In genomic region chr14:69475194-69475818, GRCh38 we compare ENCODE assay signal across 8 cellular contexts. TPM values are rescaled to one million over a fixed set of nuclear protein-coding genes. Genes with fewer than 3 reads are reported as not detected.
DNase-seq lines count a peak whose midpoint lies in the region; ATAC-seq, FAIRE-seq and TF ChIP-seq lines count a peak whose summit lies in the region.

No MANE protein-coding gene starts in this region.

- DNase-seq in AG09319 (ENCODE audit: extremely low read depth, low read depth) (no peak), GM12891 (ENCODE audit: insufficient read length, low spot score) (no peak), NCI-H510A treated with DMSO at 0.1 percent for 48 hours (lab: John Stamatoyannopoulos, UW) (peak; percentile 50), sciatic nerve (ENCODE audit: low spot score) (no peak)

- no peak for TF ChIP-seq POLR2A in GM12891 (IDR thresholded peaks at IDR 0.05; ENCODE audit: low read depth, low read length)

- peak; percentile 40 for FAIRE-seq in GM12891 (lab: Jason Lieb, UNC)

- intact Hi-C loops in sciatic nerve (cut with DNase I) = loop anchor here (5.0 kb wide), 1 partner anchor 1212 kb away; no protein-coding TSS in a partner anchor

- ATAC-seq in esophagus mucosa (peak; percentile 50), sciatic nerve (no peak), GM19463 (IDR thresholded peaks at IDR 0.05; ENCODE audit: unreplicated experiment) (no peak), HG02798 (IDR thresholded peaks at IDR 0.05; ENCODE audit: poor library complexity, unreplicated experiment) (no peak), HG02678 (IDR thresholded peaks at IDR 0.05; ENCODE audit: unreplicated experiment) (no peak)

- peak; percentile 3; the same call in 1 of the 2 replicates for TF ChIP-seq CTCF in AG09319 (IDR thresholded peaks at IDR 0.05; ENCODE audit: low read depth, low read length)

TF ChIP-seq in GM12891, 5 proteins besides CTCF, POLR2A, EP300 and RAD21:
- TF ChIP-seq POU2F2 (IDR thresholded peaks at IDR 0.05; ENCODE audit: low read depth, low read length) (peak; percentile 49; the same call in 1 of the 2 replicates), TAF1 (IDR thresholded peaks at IDR 0.05; ENCODE audit: low read depth, low read length) (no peak)

RNA-seq across cellular contexts. Expression of gene PLEKHD1, which starts 9.2 kb away (rescaled TPM):
- 0.04 TPM for polyA plus RNA-seq in GM12891 (2012; ENCODE audit: low read depth, missing spikeins)
- total RNA-seq in esophagus mucosa (not detected), sciatic nerve (not detected)
